Comparison of ENCODE assay signal across 1 cellular context in the genomic region with DNA sequence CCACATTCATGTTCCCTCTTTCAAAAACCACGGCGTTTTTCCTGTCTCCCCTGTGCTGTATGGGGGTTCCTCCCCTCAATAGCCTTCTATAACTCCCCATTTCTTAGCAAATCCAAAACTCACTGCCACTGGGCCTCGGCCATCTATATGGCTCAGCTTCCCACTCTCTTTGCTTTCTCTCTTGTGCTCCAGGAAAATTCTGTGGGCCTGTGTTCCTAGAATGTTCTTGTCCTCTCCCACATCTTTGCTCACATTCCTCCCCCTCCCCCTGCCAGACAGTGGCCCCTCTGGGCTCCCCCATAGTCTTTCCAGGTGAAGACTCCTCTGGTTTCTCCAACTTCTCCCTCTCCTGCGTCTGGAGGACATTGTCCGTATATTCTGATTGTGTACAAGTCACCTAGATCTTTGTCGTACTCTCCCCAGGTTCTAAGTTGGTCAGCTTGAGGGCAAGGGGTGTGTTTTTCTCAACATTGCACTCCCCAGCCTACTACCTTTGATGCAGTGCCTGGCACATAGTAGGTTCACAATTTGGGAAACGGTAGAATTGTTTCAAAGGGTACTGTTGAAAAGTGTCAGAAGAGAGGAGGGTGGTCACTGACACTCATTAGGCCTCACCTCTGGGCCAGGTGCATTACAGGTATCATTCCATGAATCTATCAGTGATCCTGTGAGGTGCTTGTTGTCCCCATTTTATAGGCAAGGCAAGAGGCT.
TF ChIP-seq lines count a peak whose summit lies in the region.

No MANE protein-coding gene starts in this region.

TF ChIP-seq in IMR-90, 13 proteins besides CTCF, POLR2A, EP300 and RAD21:
- TF ChIP-seq RCOR1 (IDR thresholded peaks at IDR 0.05; ENCODE audit: insufficient replicate concordance, low read length) (no peak), FOS (IDR thresholded peaks at IDR 0.05; ENCODE audit: low read depth, low read length) (no peak), RFX5 (IDR thresholded peaks at IDR 0.05; ENCODE audit: low read depth, low read length) (no peak), ELK1 (IDR thresholded peaks at IDR 0.05; ENCODE audit: borderline replicate concordance, low read depth, low read length) (no peak)
